In the genomic region with DNA sequence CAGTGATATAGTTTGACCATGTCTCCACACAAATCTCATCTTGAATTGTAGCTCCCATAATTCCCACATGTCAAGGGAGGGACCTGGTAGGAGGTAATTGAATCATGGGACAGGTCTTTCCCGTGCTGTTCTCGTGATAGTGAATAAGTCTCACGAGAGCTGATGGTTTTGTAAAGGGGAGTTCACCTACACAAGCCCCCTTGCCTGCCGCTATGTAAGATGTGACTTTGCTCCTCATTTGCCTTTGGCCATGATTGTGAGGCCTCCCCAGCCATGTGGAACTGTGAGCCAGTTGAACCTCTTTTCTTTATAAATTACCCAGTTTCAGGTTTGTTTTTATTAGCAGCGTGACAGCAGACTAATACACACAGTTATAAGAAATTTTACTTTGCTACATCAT, we compare ENCODE assay signal across 7 cellular contexts. TPM values are rescaled to one million over a fixed set of nuclear protein-coding genes. Genes with fewer than 3 reads are reported as not detected.
DNase-seq lines count a peak whose midpoint lies in the region; ATAC-seq lines count a peak whose summit lies in the region.
"Not testable (repeated sequence)": the region's sequence is repeated elsewhere in the genome, so short reads cannot be mapped to it uniquely, and the experiment has no call there.

No MANE protein-coding gene starts in this region.

- H3K27me3 Mint-ChIP-seq in activated naive CD8-positive, alpha-beta T cell treated with anti-CD3 and anti-CD28 coated beads, Interleukin-2, amount 50 U/mL, for 24 hours: not testable (repeated sequence)

- not testable (repeated sequence) for H3K9me3 Mint-ChIP-seq in activated naive CD8-positive, alpha-beta T cell treated with anti-CD3 and anti-CD28 coated beads, Interleukin-2, amount 50 U/mL, for 24 hours

- H3K27me3 ChIP-seq in Karpas-422 (ENCODE audit: low read length); muscle layer of duodenum (ENCODE audit: low read depth, low read length): not testable (repeated sequence)

- peak overlapping the region; percentile 74 for H3K4me2 ChIP-seq in Karpas-422 (ENCODE audit: low read depth, low read length, poor library complexity, severe bottlenecking)

- peak overlapping the region; percentile 18 for H3K27ac Mint-ChIP-seq in activated naive CD8-positive, alpha-beta T cell treated with anti-CD3 and anti-CD28 coated beads, Interleukin-2, amount 50 U/mL, for 24 hours

- peaks cover 67% of the 10 kb centered on the region for H3K4me1 ChIP-seq in Karpas-422 (ENCODE audit: low read length)
- not testable (repeated sequence) for H3K4me1 ChIP-seq in muscle layer of duodenum (ENCODE audit: control insufficient read depth in 1 of 2, insufficient read depth in 2 of 2, low read length in 2 of 2)

- H3K9me2 ChIP-seq in Karpas-422 (replicated peaks; ENCODE audit: insufficient read depth, low read length): not testable (repeated sequence)

- peak overlapping the region; percentile 71 for H3K9ac ChIP-seq in Karpas-422 (ENCODE audit: low read length)

- not testable (repeated sequence) for H3K36me3 ChIP-seq in Karpas-422 (ENCODE audit: insufficient read depth, low read length)
- H3K36me3 ChIP-seq in muscle layer of duodenum (ENCODE audit: control insufficient read depth in 1 of 2, insufficient read depth in 2 of 2, low read length in 2 of 2): peaks cover 12 to 21% of the 10 kb centered on the region in 2 donors

- not testable (repeated sequence) for H3K4me3 Mint-ChIP-seq in activated naive CD8-positive, alpha-beta T cell treated with anti-CD3 and anti-CD28 coated beads, Interleukin-2, amount 50 U/mL, for 24 hours

- peak; percentile 4 for ATAC-seq in GM18519 (IDR thresholded peaks at IDR 0.05; ENCODE audit: low FRiP score, unreplicated experiment)
- peak; percentile 8 for ATAC-seq in GM19467 (IDR thresholded peaks at IDR 0.05; ENCODE audit: unreplicated experiment)
- peak; percentile 16 for ATAC-seq in HG02610 (IDR thresholded peaks at IDR 0.05; ENCODE audit: unreplicated experiment)
- ATAC-seq in HG03066 (IDR thresholded peaks at IDR 0.05; ENCODE audit: low read depth, unreplicated experiment): peak; percentile 9
- ATAC-seq in activated naive CD8-positive, alpha-beta T cell treated with anti-CD3 and anti-CD28 coated beads, Interleukin-2, amount 50 U/mL, for 24 hours: not testable (repeated sequence)

- peaks cover 27% of the 10 kb centered on the region for H3K79me2 ChIP-seq in Karpas-422 (ENCODE audit: low read length)

- DNase-seq in Karpas-422: peak; percentile 74
- not testable (repeated sequence) for DNase-seq in activated naive CD8-positive, alpha-beta T cell treated with anti-CD3 and anti-CD28 coated beads, Interleukin-2, amount 50 U/mL, for 24 hours

- H3K4me1 Mint-ChIP-seq in activated naive CD8-positive, alpha-beta T cell treated with anti-CD3 and anti-CD28 coated beads, Interleukin-2, amount 50 U/mL, for 24 hours: peaks cover 23% of the 10 kb centered on the region

- not testable (repeated sequence) for H4K20me1 ChIP-seq in Karpas-422 (ENCODE audit: insufficient read depth, low read depth, low read length)

- peak overlapping the region; percentile 59 for H3K4me3 ChIP-seq in Karpas-422 (ENCODE audit: low read length)
- not testable (repeated sequence) for H3K4me3 ChIP-seq in muscle layer of duodenum (ENCODE audit: low read depth in 1 of 2, low read length in 2 of 2)

- peaks cover 18% of the 10 kb centered on the region for H3K36me3 Mint-ChIP-seq in activated naive CD8-positive, alpha-beta T cell treated with anti-CD3 and anti-CD28 coated beads, Interleukin-2, amount 50 U/mL, for 24 hours (ENCODE audit: low read depth)

- peak overlapping the region; percentile 45; the same call in 1 of the 2 replicates for H2AFZ ChIP-seq in Karpas-422 (ENCODE audit: low read length)

- peak overlapping the region; percentile 97 for H3K27ac ChIP-seq in Karpas-422 (ENCODE audit: low read length)
- peak overlapping the region; percentile 57 for H3K27ac ChIP-seq in muscle layer of duodenum (ENCODE audit: low read length)

- H3K9me3 ChIP-seq in Karpas-422 (ENCODE audit: low read length); muscle layer of duodenum (ENCODE audit: control insufficient read depth in 1 of 2, low read length in 2 of 2): not testable (repeated sequence)

RNA-seq across cellular contexts. Expression of gene TMEM19, which starts 7.8 kb away (rescaled TPM):
- 21.3 and 32.8 TPM in 2 replicates for total RNA-seq in Karpas-422 (2014; rRNA removed; shearing (Covaris generic); ENCODE audit: low replicate concordance)

RNA-seq across cellular contexts. Expression of gene THAP2, which starts 29.6 kb away (rescaled TPM):
- 3.2 and 7.2 TPM in 2 replicates for total RNA-seq in Karpas-422 (2014; rRNA removed; shearing (Covaris generic); ENCODE audit: low replicate concordance)

RNA-seq across cellular contexts. Expression of gene ZFC3H1, which starts 30.0 kb away (rescaled TPM):
- 43.4 and 74.7 TPM in 2 replicates for total RNA-seq in Karpas-422 (2014; rRNA removed; shearing (Covaris generic); ENCODE audit: low replicate concordance)
